ENCODE assay signal across 9 cellular contexts in the genomic region with DNA sequence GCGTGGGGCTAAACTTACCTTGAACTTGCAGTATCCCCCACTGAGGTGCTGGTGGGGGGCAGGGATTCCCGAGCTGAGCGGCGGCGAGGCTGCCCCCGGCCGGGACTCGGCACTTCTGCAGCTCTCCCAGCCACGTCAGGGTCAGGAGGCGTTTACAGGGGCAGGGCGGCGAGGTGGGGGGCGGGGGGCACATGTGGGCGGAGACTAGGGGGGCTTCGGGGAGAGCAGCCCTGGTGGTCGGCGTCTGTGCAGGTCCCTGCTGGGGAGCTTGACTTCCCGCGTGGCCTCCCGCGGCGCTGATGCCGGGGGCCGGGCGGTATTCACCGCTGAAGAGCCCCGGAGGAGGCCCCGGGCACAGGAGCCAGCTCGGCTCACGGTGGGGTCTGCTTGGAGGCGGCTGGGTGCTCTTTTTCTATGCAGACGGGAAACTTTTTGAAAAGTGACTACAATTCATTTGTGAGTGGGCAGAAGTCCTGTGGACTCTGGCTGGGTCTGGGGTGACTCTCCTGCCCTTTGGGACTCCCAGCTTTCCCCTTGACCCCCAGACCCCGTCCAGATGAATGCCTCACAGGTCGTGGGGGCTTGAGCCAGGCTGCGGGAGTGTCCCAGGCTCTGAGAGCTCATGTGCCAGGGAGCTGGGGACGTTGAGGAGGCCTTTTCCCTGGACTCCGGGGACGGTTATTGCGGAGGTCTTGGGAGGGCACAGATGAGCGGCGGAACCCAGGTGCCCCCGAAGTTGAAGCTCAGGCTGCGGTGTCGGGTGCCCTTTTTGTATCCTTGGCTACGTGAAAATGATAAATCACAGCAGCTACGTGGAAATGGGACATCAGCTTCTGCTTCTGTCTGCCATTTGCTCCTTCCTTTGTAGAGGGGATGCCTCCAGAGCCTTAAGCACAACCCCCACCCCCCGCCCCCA.
A peak's percentile ranks its signal among the peaks of the same experiment; 100 is the strongest.
DNase-seq lines count a peak whose midpoint lies in the region; ATAC-seq, FAIRE-seq and TF ChIP-seq lines count a peak whose summit lies in the region.
"Had no signal": no experiment of that assay in that cellular context is flagged by ENCODE, and none has a peak within 500 bp of the region (broad histone marks: within the 10 kb centered on the region; RNA-seq: fewer than 3 reads in every experiment).

No MANE protein-coding gene starts in this region.

- H3K36me3 Mint-ChIP-seq in natural killer cell: no peaks in the 10 kb centered on the region
- no peaks in the 10 kb centered on the region for H3K36me3 Mint-ChIP-seq in natural killer cell treated with Interleukin-12 subunit alpha and Interleukin-12 subunit beta and Interleukin-15 and Interleukin-18, amount 100 ng/mL, for 72 hours
- H3K36me3 Mint-ChIP-seq in nephron progenitor cell (ENCODE audit: low read depth): no peaks in the 10 kb centered on the region

- peaks cover 53% of the 10 kb centered on the region for H3K27me3 ChIP-seq in effector memory CD4-positive, alpha-beta T cell (replicated peaks; ENCODE audit: control insufficient read depth, insufficient read depth, low read length, poor library complexity, severe bottlenecking)

- intact Hi-C loops in natural killer cell (cut with micrococcal nuclease): no loop called here

- H3K27ac Mint-ChIP-seq in natural killer cell (no peak overlapping the region), nephron progenitor cell (no peak overlapping the region)
- no peak overlapping the region for H3K27ac Mint-ChIP-seq in natural killer cell treated with Interleukin-12 subunit alpha and Interleukin-12 subunit beta and Interleukin-15 and Interleukin-18, amount 100 ng/mL, for 72 hours

- no peak for TF ChIP-seq CTCF in natural killer cell (IDR thresholded peaks at IDR 0.05)
- no peak for TF ChIP-seq CTCF in nephron progenitor cell (IDR thresholded peaks at IDR 0.05)

- no peak overlapping the region for H3K27ac ChIP-seq in effector memory CD4-positive, alpha-beta T cell (ENCODE audit: insufficient read depth, low read length, poor library complexity, severe bottlenecking)

- FAIRE-seq in RCC 7860 (lab: Jason Lieb, UNC): no peak

- ATAC-seq in natural killer cell: peak in 2 of 3 donors; percentile 25 to 30
- no peak for ATAC-seq in natural killer cell treated with Interleukin-12 subunit alpha and Interleukin-12 subunit beta and Interleukin-15 and Interleukin-18, amount 100 ng/mL, for 72 hours
- no peak for ATAC-seq in GM19463 (IDR thresholded peaks at IDR 0.05; ENCODE audit: unreplicated experiment)

- H3K4me3 Mint-ChIP-seq in natural killer cell: no peak overlapping the region
- H3K4me3 Mint-ChIP-seq in natural killer cell treated with Interleukin-12 subunit alpha and Interleukin-12 subunit beta and Interleukin-15 and Interleukin-18, amount 100 ng/mL, for 72 hours: no peak overlapping the region
- H3K4me3 Mint-ChIP-seq in nephron progenitor cell: peak overlapping the region; percentile 67

- DNase-seq in natural killer cell (no peak), nephron progenitor cell (peak; percentile 65), RCC 7860 (ENCODE audit: low spot score) (no peak), midbrain (lab: John Stamatoyannopoulos, UW) (no peak)
- no peak for DNase-seq in natural killer cell treated with Interleukin-12 subunit alpha and Interleukin-12 subunit beta and Interleukin-15 and Interleukin-18, amount 100 ng/mL, for 72 hours (ENCODE audit: low spot score)
- no peak for DNase-seq in effector memory CD4-positive, alpha-beta T cell
- no peak for DNase-seq in activated CD4-positive, CD25-positive, alpha-beta regulatory T cell (lab: John Stamatoyannopoulos, UW)
- DNase-seq: COR-L47 had no signal

- no peaks in the 10 kb centered on the region for H3K36me3 ChIP-seq in effector memory CD4-positive, alpha-beta T cell (ENCODE audit: control insufficient read depth, insufficient read depth, low read length)

- no peaks in the 10 kb centered on the region for H3K9me3 ChIP-seq in effector memory CD4-positive, alpha-beta T cell (ENCODE audit: control insufficient read depth, low read length)

- peak overlapping the region; percentile 51 for H3K4me3 ChIP-seq in effector memory CD4-positive, alpha-beta T cell (ENCODE audit: insufficient read depth, low read depth, low read length, poor library complexity, severe bottlenecking)

- H3K9me3 Mint-ChIP-seq in natural killer cell: no peaks in the 10 kb centered on the region
- H3K9me3 Mint-ChIP-seq in natural killer cell treated with Interleukin-12 subunit alpha and Interleukin-12 subunit beta and Interleukin-15 and Interleukin-18, amount 100 ng/mL, for 72 hours: no peaks in the 10 kb centered on the region
- no peaks in the 10 kb centered on the region for H3K9me3 Mint-ChIP-seq in nephron progenitor cell

- peaks cover 6 to 44% of the 10 kb centered on the region in 2 donors for H3K4me1 Mint-ChIP-seq in natural killer cell
- H3K4me1 Mint-ChIP-seq in natural killer cell treated with Interleukin-12 subunit alpha and Interleukin-12 subunit beta and Interleukin-15 and Interleukin-18, amount 100 ng/mL, for 72 hours (ENCODE audit: low read depth in 2 of 2): peaks cover 5 to 15% of the 10 kb centered on the region in 2 donors
- H3K4me1 Mint-ChIP-seq in nephron progenitor cell: peaks cover 58% of the 10 kb centered on the region

- H3K4me1 ChIP-seq in effector memory CD4-positive, alpha-beta T cell (ENCODE audit: control insufficient read depth, insufficient read depth, low read length, poor library complexity, severe bottlenecking): peaks cover 15% of the 10 kb centered on the region

- peaks cover 12 to 24% of the 10 kb centered on the region in 2 donors for H3K27me3 Mint-ChIP-seq in natural killer cell (ENCODE audit: low read depth in 2 of 2)
- H3K27me3 Mint-ChIP-seq in natural killer cell treated with Interleukin-12 subunit alpha and Interleukin-12 subunit beta and Interleukin-15 and Interleukin-18, amount 100 ng/mL, for 72 hours: peaks cover 12 to 15% of the 10 kb centered on the region in 2 donors
- H3K27me3 Mint-ChIP-seq in nephron progenitor cell (ENCODE audit: low read depth, poor library complexity): peaks cover 28% of the 10 kb centered on the region

Comparison
In these comparisons a context has a peak if more than half of its experiments do, and no peak if none do; other contexts are left out.
1. ATAC-seq: peak in natural killer cell (2 of 3); none in natural killer cell treated with Interleukin-12 subunit alpha and Interleukin-12 subunit beta and Interleukin-15 and Interleukin-18, amount 100 ng/mL, for 72 hours (0 of 2) and GM19463 (single experiment).